7 cellular contexts compared by ENCODE assay signal in genomic region chr9:5626727-5627634, GRCh38. TPM values are rescaled to one million over a fixed set of nuclear protein-coding genes. Genes with fewer than 3 reads are reported as not detected.
A peak's percentile ranks its signal among the peaks of the same experiment; 100 is the strongest.
DNase-seq lines count a peak whose midpoint lies in the region; ATAC-seq and TF ChIP-seq lines count a peak whose summit lies in the region.

No MANE protein-coding gene starts in this region.

- H3K4me1 Mint-ChIP-seq in effector memory CD8-positive, alpha-beta T cell (ENCODE audit: low read depth in 2 of 2) = peaks cover 34 to 47% of the 10 kb centered on the region in 2 donors

- no peaks in the 10 kb centered on the region for H3K9me3 ChIP-seq in tibial nerve

- peak overlapping the region; percentile 95 to 99 for H3K27ac Mint-ChIP-seq in effector memory CD8-positive, alpha-beta T cell

- TF ChIP-seq CTCF in tibial nerve (IDR thresholded peaks at IDR 0.05) = no peak

- peak overlapping the region in 3 of 4 donors; percentile 78 to 94 (median 90) for H3K4me3 ChIP-seq in tibial nerve

- peaks cover 0 to 65% (median 40%) of the 10 kb centered on the region in 4 donors for H3K4me1 ChIP-seq in tibial nerve

- no peaks in the 10 kb centered on the region for H3K27me3 Mint-ChIP-seq in effector memory CD8-positive, alpha-beta T cell

- no peaks in the 10 kb centered on the region for H3K9me3 Mint-ChIP-seq in effector memory CD8-positive, alpha-beta T cell

- H3K27me3 ChIP-seq in tibial nerve = no peaks in the 10 kb centered on the region

- peak overlapping the region; percentile 91 to 97 (median 96) for H3K27ac ChIP-seq in tibial nerve

- peak overlapping the region; percentile 99 to 100 for H3K4me3 Mint-ChIP-seq in effector memory CD8-positive, alpha-beta T cell

- 40 to 43% methylated on average over 5 of the region's 5 CpGs for WGBS in tibial nerve, 2 donors

- peak; percentile 2 for ATAC-seq in effector memory CD8-positive, alpha-beta T cell (replicated peaks)

- TF ChIP-seq EP300 in tibial nerve (IDR thresholded peaks at IDR 0.05) = peak; percentile 76 to 93

- no peaks in the 10 kb centered on the region for H3K36me3 ChIP-seq in tibial nerve

- TF ChIP-seq POLR2A in GM15510 (IDR thresholded peaks at IDR 0.05; ENCODE audit: borderline replicate concordance, extremely low read depth, insufficient read length) = peak; percentile 42
- peak; percentile 6 to 33 for TF ChIP-seq POLR2A in tibial nerve (IDR thresholded peaks at IDR 0.05)

- peak; percentile 2 for DNase-seq in GOT3 (lab: John Stamatoyannopoulos, UW)
- DNase-seq in M059J (ENCODE audit: low read depth) = peak; percentile 44
- DNase-seq in activated CD4-positive, alpha-beta T cell treated with anti-CD3 and anti-CD28 coated beads for 1 hour = peak; percentile 17
- DNase-seq in effector memory CD8-positive, alpha-beta T cell = peak in 2 of 3 experiments; percentile 6 to 26
- peak; percentile 69 for DNase-seq in myocyte (ENCODE audit: low read depth)
- peak in 1 of 2 donors; percentile 61 for DNase-seq in tibial nerve (ENCODE audit: low spot score in 2 of 2)

- H3K36me3 Mint-ChIP-seq in effector memory CD8-positive, alpha-beta T cell (ENCODE audit: insufficient read depth) = peaks cover 14% of the 10 kb centered on the region

RNA-seq across cellular contexts. Expression of gene RIC1, which starts 1.9 kb away (rescaled TPM):
- total RNA-seq in M059J (2014; rRNA removed; shearing (Covaris generic)) = 27.0 and 33.4 TPM in 2 replicates
- total RNA-seq in myocyte (25.1 and 28.3 TPM in 2 replicates), tibial nerve (10 to 100 TPM; 41.0 to 45.9 (median 43.4) TPM)
- polyA plus RNA-seq in myocyte (2012) = 12.1 TPM
